In genomic region chr17:83194761-83195329, GRCh38 we compare ENCODE assay signal across 12 cellular contexts.
DNase-seq lines count a peak whose midpoint lies in the region; ATAC-seq, FAIRE-seq and TF ChIP-seq lines count a peak whose summit lies in the region.
"Had no signal": no experiment of that assay in that cellular context is flagged by ENCODE, and none has a peak within 500 bp of the region (broad histone marks: within the 10 kb centered on the region; RNA-seq: fewer than 3 reads in every experiment).

No MANE protein-coding gene starts in this region.

- H2BK5ac ChIP-seq in H9 (ENCODE audit: insufficient read length, low read length) = no peak overlapping the region

- H3K56ac ChIP-seq in H9 (ENCODE audit: insufficient read length, low read depth, low read length) = no peak overlapping the region

- no peak for ATAC-seq in left lung
- ATAC-seq in upper lobe of left lung (ENCODE audit: low FRiP score in 2 of 2) = no peak

- H3K9me3 ChIP-seq in astrocyte (ENCODE audit: insufficient read depth, low read depth, low read length) = no peaks in the 10 kb centered on the region
- no peaks in the 10 kb centered on the region for H3K9me3 ChIP-seq in left lung
- H3K9me3 ChIP-seq in upper lobe of left lung = no peaks in the 10 kb centered on the region
- no peaks in the 10 kb centered on the region for H3K9me3 ChIP-seq in H9 (ENCODE audit: control insufficient read depth, low read depth, low read length)

- H3K4me3 ChIP-seq in astrocyte (ENCODE audit: insufficient read depth, low read depth, low read length) = no peak overlapping the region
- H3K4me3 ChIP-seq in left lung = no peak overlapping the region
- no peak overlapping the region for H3K4me3 ChIP-seq in upper lobe of left lung

- H3K23me2 ChIP-seq in H9 (ENCODE audit: insufficient read length, low read depth, low read length, poor library complexity, severe bottlenecking) = no peaks in the 10 kb centered on the region

- peaks cover 32% of the 10 kb centered on the region for H3K4me1 ChIP-seq in astrocyte (ENCODE audit: insufficient read depth, low read length)
- H3K4me1 ChIP-seq in left lung = peaks cover 4 to 66% of the 10 kb centered on the region in 2 donors
- peaks cover 21 to 47% (median 32%) of the 10 kb centered on the region in 4 donors for H3K4me1 ChIP-seq in upper lobe of left lung
- H3K4me1 ChIP-seq in H9 (ENCODE audit: insufficient read depth, low read length) = no peaks in the 10 kb centered on the region

- no peaks in the 10 kb centered on the region for H3K36me3 ChIP-seq in astrocyte (ENCODE audit: insufficient read depth, low read length)
- H3K36me3 ChIP-seq in left lung = no peaks in the 10 kb centered on the region
- H3K36me3 ChIP-seq in upper lobe of left lung = no peaks in the 10 kb centered on the region

- H3K4me2 ChIP-seq in astrocyte (ENCODE audit: low read length) = peak overlapping the region; percentile 36
- H3K4me2 ChIP-seq in H9 (ENCODE audit: insufficient read depth, insufficient read length, low read length) = no peak overlapping the region

- 94 to 97% methylated on average over 7 to 24 of the region's 24 CpGs for WGBS in upper lobe of left lung, 2 donors
- no CpG with 5 or more reads among the region's 24 CpGs for WGBS in H9 (ENCODE audit: extremely low coverage, insufficient read length, low lambda C conversion rate)

- H2BK20ac ChIP-seq in H9 (ENCODE audit: low read depth, low read length, poor library complexity, severe bottlenecking) = no peak overlapping the region

- intact Hi-C loops in left lung (cut with DNase I) = no loop called here

- no peak overlapping the region for H3K4ac ChIP-seq in H9 (ENCODE audit: low read depth, low read length)

- H4K5ac ChIP-seq in H9 (ENCODE audit: insufficient read length, low read depth, low read length) = no peak overlapping the region

- H2BK15ac ChIP-seq in H9 (ENCODE audit: low read depth, low read length) = no peak overlapping the region

- no peaks in the 10 kb centered on the region for H3K79me1 ChIP-seq in H9 (ENCODE audit: insufficient read depth, low read depth, low read length, poor library complexity, severe bottlenecking)

- H4K91ac ChIP-seq in H9 (ENCODE audit: insufficient read length, low read depth, low read length) = no peak overlapping the region

- no peak overlapping the region for H2BK120ac ChIP-seq in H9 (ENCODE audit: low read depth, low read length, poor library complexity, severe bottlenecking)

- H4K20me1 ChIP-seq in astrocyte (ENCODE audit: insufficient read depth, low read length) = no peaks in the 10 kb centered on the region
- no peaks in the 10 kb centered on the region for H4K20me1 ChIP-seq in H9 (ENCODE audit: control insufficient read depth, insufficient read depth, insufficient read length)

- peak overlapping the region; percentile 8 for H3K27ac Mint-ChIP-seq in activated T-cell treated with anti-CD3 and anti-CD28 coated beads, Interleukin-2, amount 50 U/mL, for 24 hours
- H3K27ac Mint-ChIP-seq in astrocyte (ENCODE audit: unreplicated experiment) (no peak overlapping the region), H9 (no peak overlapping the region)

- H2AK5ac ChIP-seq in H9 (ENCODE audit: insufficient read length, low read length) = no peak overlapping the region

- H3K27me3 ChIP-seq in astrocyte (ENCODE audit: insufficient read depth, low read length) = no peaks in the 10 kb centered on the region
- no peaks in the 10 kb centered on the region for H3K27me3 ChIP-seq in left lung
- H3K27me3 ChIP-seq in upper lobe of left lung = no peaks in the 10 kb centered on the region
- H3K27me3 ChIP-seq in H9 (ENCODE audit: insufficient read depth, low read length) = no peaks in the 10 kb centered on the region

- no peak overlapping the region for H3K23ac ChIP-seq in H9 (ENCODE audit: insufficient read length, low read depth, low read length)

- no peak for TF ChIP-seq POLR2A in upper lobe of left lung (IDR thresholded peaks at IDR 0.05)

- DNase-seq in activated T-cell treated with anti-CD3 and anti-CD28 coated beads, Interleukin-2, amount 50 U/mL, for 24 hours = no peak
- no peak for DNase-seq in activated T-cell treated with anti-CD3 and anti-CD28 coated beads for 4 hours
- no peak for DNase-seq in astrocyte (ENCODE audit: low read depth)
- DNase-seq in left lung = peak; percentile 34 to 72
- DNase-seq in upper lobe of left lung = peak; percentile 20 to 72
- DNase-seq in H9 = no peak
- DNase-seq in SIG-M5 treated with dmso at 0.1 percent for 504 hours (lab: John Stamatoyannopoulos, UW; ENCODE audit: unreplicated experiment) = no peak
- no peak for DNase-seq in RPMI8226
- DNase-seq: cortex of kidney; NCI-H2227 treated with DMSO at 0.1 percent for 48 hours; stimulated activated CD4-positive, alpha-beta T cell treated with anti-CD3 and anti-CD28 coated beads, Interleukin-2, amount 100 ng/mL, for 24 hours; trophoblast cell had no signal

- H3K9ac ChIP-seq in astrocyte (ENCODE audit: low read length) = no peak overlapping the region
- no peak overlapping the region for H3K9ac ChIP-seq in H9 (ENCODE audit: extremely low read depth, insufficient read length, low read length)

- H3K4me3 Mint-ChIP-seq in activated T-cell treated with anti-CD3 and anti-CD28 coated beads, Interleukin-2, amount 50 U/mL, for 24 hours = no peak overlapping the region
- H3K4me3 Mint-ChIP-seq in astrocyte (ENCODE audit: unreplicated experiment) (no peak overlapping the region), H9 (no peak overlapping the region)

- TF ChIP-seq CTCF in astrocyte (IDR thresholded peaks at IDR 0.05; ENCODE audit: insufficient read depth, low read depth, low read length) = no peak
- no peak for TF ChIP-seq CTCF in left lung (IDR thresholded peaks at IDR 0.05)
- no peak for TF ChIP-seq CTCF in upper lobe of left lung (IDR thresholded peaks at IDR 0.05)
- no peak for TF ChIP-seq CTCF in H9 (conservative IDR thresholded peaks at IDR 0.05)

- TF ChIP-seq EP300 in upper lobe of left lung (IDR thresholded peaks at IDR 0.05) = no peak

- no peak overlapping the region for H4K8ac ChIP-seq in H9 (replicated peaks; ENCODE audit: insufficient read length, low read depth, low read length)

- no peaks in the 10 kb centered on the region for H3K27me3 Mint-ChIP-seq in activated T-cell treated with anti-CD3 and anti-CD28 coated beads, Interleukin-2, amount 50 U/mL, for 24 hours
- H3K27me3 Mint-ChIP-seq in astrocyte (ENCODE audit: low read depth, unreplicated experiment) (peaks cover 14% of the 10 kb centered on the region), H9 (ENCODE audit: low read depth) (peaks cover 2% of the 10 kb centered on the region; the same call in 1 of the 2 replicates)

- no peak for FAIRE-seq in astrocyte (lab: Jason Lieb, UNC)

- H3T11ph ChIP-seq in H9 (ENCODE audit: low read length) = no peak overlapping the region

- H2BK12ac ChIP-seq in H9 (ENCODE audit: insufficient read length, low read depth, low read length) = no peak overlapping the region

- H3K18ac ChIP-seq in H9 (ENCODE audit: insufficient read length, low read depth, low read length) = no peak overlapping the region

- H3K9me3 Mint-ChIP-seq in activated T-cell treated with anti-CD3 and anti-CD28 coated beads, Interleukin-2, amount 50 U/mL, for 24 hours = no peaks in the 10 kb centered on the region
- H3K9me3 Mint-ChIP-seq in astrocyte (ENCODE audit: unreplicated experiment) = peaks cover 4% of the 10 kb centered on the region
- H3K9me3 Mint-ChIP-seq in H9 = peaks cover 36 to 67% of the 10 kb centered on the region in 2 experiments

- H3K14ac ChIP-seq in H9 (ENCODE audit: insufficient read depth, low read length) = no peak overlapping the region

- H3K4me1 Mint-ChIP-seq in activated T-cell treated with anti-CD3 and anti-CD28 coated beads, Interleukin-2, amount 50 U/mL, for 24 hours (ENCODE audit: low read depth) = peaks cover 36% of the 10 kb centered on the region
- H3K4me1 Mint-ChIP-seq in astrocyte (ENCODE audit: low read depth, unreplicated experiment) = no peaks in the 10 kb centered on the region
- H3K4me1 Mint-ChIP-seq in H9 = no peaks in the 10 kb centered on the region

- H3K79me2 ChIP-seq in astrocyte (ENCODE audit: insufficient read depth, low read length) (no peaks in the 10 kb centered on the region), H9 (ENCODE audit: insufficient read depth, low read length) (no peaks in the 10 kb centered on the region)

- H2AFZ ChIP-seq in astrocyte (ENCODE audit: low read depth, low read length) = no peak overlapping the region
- no peak overlapping the region for H2AFZ ChIP-seq in H9 (ENCODE audit: low read length)

- H3K27ac ChIP-seq in astrocyte (ENCODE audit: low read depth, low read length) (peak overlapping the region; percentile 53), left lung (no peak overlapping the region), upper lobe of left lung (peak overlapping the region in 2 of 4 donors; percentile 34 to 58), H9 (ENCODE audit: insufficient read length, low read depth, low read length) (no peak overlapping the region)

- H3K36me3 Mint-ChIP-seq in activated T-cell treated with anti-CD3 and anti-CD28 coated beads, Interleukin-2, amount 50 U/mL, for 24 hours (ENCODE audit: low read depth) = no peaks in the 10 kb centered on the region
- H3K36me3 Mint-ChIP-seq in astrocyte (ENCODE audit: low read depth, unreplicated experiment) (no peaks in the 10 kb centered on the region), H9 (ENCODE audit: insufficient read depth in 1 of 3, low read depth in 3 of 3) (peaks cover 0 to 5% (median 2%) of the 10 kb centered on the region in 3 experiments; a peak in 3 of 7 replicates)

Comparison
In these comparisons a context has a peak if more than half of its experiments do, and no peak if none do; other contexts are left out.
1. DNase-seq: peak in left lung (2 of 2) and upper lobe of left lung (2 of 2); none in activated T-cell treated with anti-CD3 and anti-CD28 coated beads, Interleukin-2, amount 50 U/mL, for 24 hours (single experiment), activated T-cell treated with anti-CD3 and anti-CD28 coated beads for 4 hours (single experiment), astrocyte (single experiment), H9 (single experiment), SIG-M5 treated with dmso at 0.1 percent for 504 hours (single experiment) and RPMI8226 (single experiment).